ENCODE assay signal across 12 cellular contexts in genomic region chr2:235883675-235884074, GRCh38.
DNase-seq lines count a peak whose midpoint lies in the region; TF ChIP-seq lines count a peak whose summit lies in the region.
"Had no signal": no experiment of that assay in that cellular context is flagged by ENCODE, and none has a peak within 500 bp of the region (broad histone marks: within the 10 kb centered on the region; RNA-seq: fewer than 3 reads in every experiment).

No MANE protein-coding gene starts in this region.

- no peak overlapping the region for H4K5ac ChIP-seq in H9 (ENCODE audit: insufficient read length, low read depth, low read length)

- TSS peak; percentile 25 for BruUV-seq in A673 (replicated peaks; lab: Mats Ljungman, UMichigan)

- H3K4me3 ChIP-seq in A673 (ENCODE audit: low read depth, low read length, poor library complexity, severe bottlenecking) (no peak overlapping the region), adipocyte (ENCODE audit: low read length) (no peak overlapping the region), fibroblast of the aortic adventitia (ENCODE audit: low read depth, low read length) (no peak overlapping the region), Peyer's patch (no peak overlapping the region), neuronal stem cell (ENCODE audit: low read length in 2 of 2) (no peak overlapping the region)

- H3K4ac ChIP-seq in H9 (ENCODE audit: low read depth, low read length) (no peak overlapping the region), neuronal stem cell (ENCODE audit: low read length) (no peak overlapping the region)

- H3K36me3 Mint-ChIP-seq in H9 (ENCODE audit: insufficient read depth in 1 of 3, low read depth in 3 of 3) = peaks cover 0 to 7% (median 0%) of the 10 kb centered on the region in 3 experiments; a peak in 1 of 7 replicates
- H3K36me3 Mint-ChIP-seq: CD14-positive monocyte; CD8-positive, alpha-beta T cell had no signal

- H3K4me1 ChIP-seq in A673 (ENCODE audit: insufficient read depth, low read length, poor library complexity, severe bottlenecking) (no peaks in the 10 kb centered on the region), H9 (ENCODE audit: insufficient read depth, low read length) (no peaks in the 10 kb centered on the region), adipocyte (ENCODE audit: control insufficient read depth, insufficient read depth, low read length) (no peaks in the 10 kb centered on the region), Peyer's patch (no peaks in the 10 kb centered on the region), neuronal stem cell (ENCODE audit: control insufficient read depth in 2 of 2, insufficient read depth in 1 of 2, low read depth in 1 of 2, low read length in 2 of 2) (no peaks in the 10 kb centered on the region)

- no peak overlapping the region for H2BK20ac ChIP-seq in H9 (ENCODE audit: low read depth, low read length, poor library complexity, severe bottlenecking)

- peaks cover 7 to 10% of the 10 kb centered on the region in 2 experiments for H3K4me1 Mint-ChIP-seq in H9
- H3K4me1 Mint-ChIP-seq: CD14-positive monocyte had no signal

- no peak overlapping the region for H3K23ac ChIP-seq in H9 (ENCODE audit: insufficient read length, low read depth, low read length)
- H3K23ac ChIP-seq in neuronal stem cell (ENCODE audit: low read depth, low read length, poor library complexity) = no peak overlapping the region

- no peak overlapping the region for H3K18ac ChIP-seq in H9 (ENCODE audit: insufficient read length, low read depth, low read length)
- no peak overlapping the region for H3K18ac ChIP-seq in neuronal stem cell (ENCODE audit: low read length)

- CTCF ChIA-PET in A673 (lab: Charles Lee) = no interaction called here

- H3K27me3 Mint-ChIP-seq in H9 (ENCODE audit: low read depth) = no peaks in the 10 kb centered on the region

- H2BK120ac ChIP-seq in H9 (ENCODE audit: low read depth, low read length, poor library complexity, severe bottlenecking) = no peak overlapping the region
- no peak overlapping the region for H2BK120ac ChIP-seq in neuronal stem cell (ENCODE audit: low read depth, low read length)

- no CpG with 5 or more reads among the region's 3 CpGs for WGBS in H9 (ENCODE audit: extremely low coverage, insufficient read length, low lambda C conversion rate)
- WGBS in neuronal stem cell (ENCODE audit: extremely low coverage in 2 of 2, insufficient read length in 2 of 2, insufficient replicate concordance in 1 of 2), 2 donors = no CpG with 5 or more reads among the region's 3 CpGs

- H3K14ac ChIP-seq in H9 (ENCODE audit: insufficient read depth, low read length) (no peak overlapping the region), neuronal stem cell (ENCODE audit: low read length) (no peak overlapping the region)

- H3K36me3 ChIP-seq in A673 (ENCODE audit: insufficient read depth, low read length, poor library complexity, severe bottlenecking) = no peaks in the 10 kb centered on the region
- H3K36me3 ChIP-seq in adipocyte (ENCODE audit: control insufficient read depth, insufficient read depth, low read length, severe bottlenecking) = peaks cover 9% of the 10 kb centered on the region
- H3K36me3 ChIP-seq in Peyer's patch = peaks cover 0 to 21% (median 0%) of the 10 kb centered on the region in 3 donors
- H3K36me3 ChIP-seq in neuronal stem cell (replicated peaks in 1 of 2; ENCODE audit: control insufficient read depth in 2 of 2, insufficient read depth in 2 of 2, low read length in 2 of 2) = peaks cover 4 to 47% of the 10 kb centered on the region in 2 donors

- no peaks in the 10 kb centered on the region for H4K20me1 ChIP-seq in H9 (ENCODE audit: control insufficient read depth, insufficient read depth, insufficient read length)

- H4K91ac ChIP-seq in H9 (ENCODE audit: insufficient read length, low read depth, low read length) (no peak overlapping the region), neuronal stem cell (ENCODE audit: low read depth, low read length, poor library complexity) (no peak overlapping the region)

- no peak overlapping the region for H2BK5ac ChIP-seq in H9 (ENCODE audit: insufficient read length, low read length)
- H2BK5ac ChIP-seq in neuronal stem cell (ENCODE audit: low read length) = no peak overlapping the region

- H3K27me3 ChIP-seq in A673 (replicated peaks; ENCODE audit: insufficient read depth, low read depth, low read length, poor library complexity) = no peaks in the 10 kb centered on the region
- H3K27me3 ChIP-seq in H9 (ENCODE audit: insufficient read depth, low read length) = no peaks in the 10 kb centered on the region
- H3K27me3 ChIP-seq in adipocyte (replicated peaks; ENCODE audit: control insufficient read depth, insufficient read depth, low read length) = no peaks in the 10 kb centered on the region
- H3K27me3 ChIP-seq in Peyer's patch = no peaks in the 10 kb centered on the region
- no peaks in the 10 kb centered on the region for H3K27me3 ChIP-seq in neuronal stem cell (ENCODE audit: control insufficient read depth in 3 of 3, insufficient read depth in 3 of 3, low read depth in 1 of 3, low read length in 3 of 3)

- no peak for TF ChIP-seq POLR2A in Peyer's patch (IDR thresholded peaks at IDR 0.05)

- no peaks in the 10 kb centered on the region for H3K9me3 Mint-ChIP-seq in H9
- H3K9me3 Mint-ChIP-seq: CD8-positive, alpha-beta T cell had no signal

- H3K27ac ChIP-seq in A673 (ENCODE audit: low read depth, low read length, poor library complexity, severe bottlenecking) (no peak overlapping the region), H9 (ENCODE audit: insufficient read length, low read depth, low read length) (no peak overlapping the region), Peyer's patch (no peak overlapping the region), neuronal stem cell (replicated peaks; ENCODE audit: low read length) (no peak overlapping the region)

- H3K23me2 ChIP-seq in H9 (ENCODE audit: insufficient read length, low read depth, low read length, poor library complexity, severe bottlenecking) = no peaks in the 10 kb centered on the region

- no peak overlapping the region for H3K56ac ChIP-seq in H9 (ENCODE audit: insufficient read length, low read depth, low read length)

- H3K9me3 ChIP-seq in A673 (ENCODE audit: low read depth, low read length, poor library complexity, severe bottlenecking) (no peaks in the 10 kb centered on the region), H9 (ENCODE audit: control insufficient read depth, low read depth, low read length) (no peaks in the 10 kb centered on the region), adipocyte (ENCODE audit: control insufficient read depth, low read length) (no peaks in the 10 kb centered on the region), Peyer's patch (no peaks in the 10 kb centered on the region), neuronal stem cell (replicated peaks in 1 of 2; ENCODE audit: control insufficient read depth in 2 of 2, insufficient read depth in 1 of 2, low read depth in 1 of 2, low read length in 2 of 2) (no peaks in the 10 kb centered on the region)

- no peak overlapping the region for H2BK12ac ChIP-seq in H9 (ENCODE audit: insufficient read length, low read depth, low read length)
- no peak overlapping the region for H2BK12ac ChIP-seq in neuronal stem cell (ENCODE audit: low read length)

- H3K9ac ChIP-seq in H9 (ENCODE audit: extremely low read depth, insufficient read length, low read length) = no peak overlapping the region
- no peak overlapping the region for H3K9ac ChIP-seq in adipocyte (ENCODE audit: low read length)
- no peak overlapping the region for H3K9ac ChIP-seq in neuronal stem cell (ENCODE audit: low read depth, low read length, poor library complexity)

- H3K4me3 Mint-ChIP-seq in H9 = no peak overlapping the region
- H3K4me3 Mint-ChIP-seq: CD14-positive monocyte; CD8-positive, alpha-beta T cell had no signal

- intact Hi-C loops in A673 (cut with micrococcal nuclease; ENCODE audit: unreplicated experiment) = no loop called here

- H2AK5ac ChIP-seq in H9 (ENCODE audit: insufficient read length, low read length) = no peak overlapping the region
- H2AK5ac ChIP-seq in neuronal stem cell (ENCODE audit: low read depth, low read length) = no peak overlapping the region

- H3T11ph ChIP-seq in H9 (ENCODE audit: low read length) = no peak overlapping the region

- H2BK15ac ChIP-seq in H9 (ENCODE audit: low read depth, low read length) (no peak overlapping the region), neuronal stem cell (ENCODE audit: low read length) (no peak overlapping the region)

- no peaks in the 10 kb centered on the region for H3K79me2 ChIP-seq in H9 (ENCODE audit: insufficient read depth, low read length)

- no peak overlapping the region for H3K4me2 ChIP-seq in H9 (ENCODE audit: insufficient read depth, insufficient read length, low read length)
- H3K4me2 ChIP-seq in neuronal stem cell (ENCODE audit: insufficient read depth, low read length, poor library complexity, severe bottlenecking) = no peak overlapping the region

- POLR2A ChIA-PET in A673 (lab: Charles Lee; ENCODE audit: low non-redundant PET) = no interaction called here

- no peak overlapping the region for H4K8ac ChIP-seq in H9 (replicated peaks; ENCODE audit: insufficient read length, low read depth, low read length)
- no peak overlapping the region for H4K8ac ChIP-seq in neuronal stem cell (ENCODE audit: low read depth, low read length)

- H2AFZ ChIP-seq in H9 (ENCODE audit: low read length) = no peak overlapping the region
- no peak overlapping the region for H2AFZ ChIP-seq in neuronal stem cell (ENCODE audit: low read length)

- DNase-seq in A673 (ENCODE audit: low spot score) (no peak), H9 (no peak), adipocyte (ENCODE audit: low read depth) (peak; percentile 8), fibroblast of the aortic adventitia (ENCODE audit: low read depth) (peak; percentile 7), Peyer's patch (no peak), amniotic stem cell (lab: John Stamatoyannopoulos, UW) (no peak), neuronal stem cell (ENCODE audit: low spot score) (no peak)
- DNase-seq: CD8-positive, alpha-beta T cell; COR-L47; GF-D8; H7 had no signal

- TF ChIP-seq CTCF in A673 (conservative IDR thresholded peaks at IDR 0.05; ENCODE audit: low read depth, low read length) = no peak
- TF ChIP-seq CTCF in H9 (conservative IDR thresholded peaks at IDR 0.05) = no peak
- no peak for TF ChIP-seq CTCF in fibroblast of the aortic adventitia (IDR thresholded peaks at IDR 0.05; ENCODE audit: insufficient read depth, low read length)
- no peak for TF ChIP-seq CTCF in Peyer's patch (IDR thresholded peaks at IDR 0.05)

- H3K27ac Mint-ChIP-seq in H9 = peak overlapping the region in 2 of 3 experiments; percentile 6 to 13; a peak in 1 of 7 replicates
- H3K27ac Mint-ChIP-seq: CD14-positive monocyte; CD8-positive, alpha-beta T cell had no signal

- H3K79me1 ChIP-seq in H9 (ENCODE audit: insufficient read depth, low read depth, low read length, poor library complexity, severe bottlenecking) = no peaks in the 10 kb centered on the region
- no peaks in the 10 kb centered on the region for H3K79me1 ChIP-seq in neuronal stem cell (ENCODE audit: low read depth, low read length)

Comparison
In these comparisons a context has a peak if more than half of its experiments do, and no peak if none do; other contexts are left out.
1. DNase-seq: peak in adipocyte (single experiment) and fibroblast of the aortic adventitia (single experiment); none in A673 (single experiment), H9 (single experiment), Peyer's patch (0 of 3), amniotic stem cell (single experiment) and neuronal stem cell (single experiment).